Comparison of ENCODE assay signal across 14 cellular contexts in genomic region chr3:52798376-52798977, GRCh38. TPM values are rescaled to one million over a fixed set of nuclear protein-coding genes. Genes with fewer than 3 reads are reported as not detected.
"Had no signal": no experiment of that assay in that cellular context is flagged by ENCODE, and none has a peak within 500 bp of the region (broad histone marks: within the 10 kb centered on the region; RNA-seq: fewer than 3 reads in every experiment).

No MANE protein-coding gene starts in this region.

- H2AFZ ChIP-seq: parathyroid adenoma had no signal

- H3K79me2 ChIP-seq: parathyroid adenoma had no signal

- H3K36me3 ChIP-seq: breast epithelium, gastrocnemius medialis, heart right ventricle, uterus had no signal

- H3K27me3 ChIP-seq: breast epithelium, gastrocnemius medialis, heart right ventricle, uterus had no signal

- H3K4me1 ChIP-seq: breast epithelium, heart right ventricle, parathyroid adenoma, uterus had no signal

- H3K4me3 Mint-ChIP-seq: activated CD4-positive, alpha-beta memory T cell treated with anti-CD3 and anti-CD28 coated beads for 36 hours; activated naive CD8-positive, alpha-beta T cell; neural crest cell had no signal

- H3K27ac Mint-ChIP-seq: activated CD4-positive, alpha-beta memory T cell treated with anti-CD3 and anti-CD28 coated beads for 36 hours; activated naive CD8-positive, alpha-beta T cell had no signal

- H3K27me3 Mint-ChIP-seq: activated CD4-positive, alpha-beta memory T cell treated with anti-CD3 and anti-CD28 coated beads for 36 hours had no signal

- ATAC-seq: heart right ventricle had no signal

- DNase-seq: activated gamma-delta T cell, amygdala, gastrocnemius medialis, heart right ventricle, retina, T-helper 9 cell, uterus had no signal

- H3K36me3 Mint-ChIP-seq: activated CD4-positive, alpha-beta memory T cell treated with anti-CD3 and anti-CD28 coated beads for 36 hours; activated naive CD8-positive, alpha-beta T cell had no signal

- H3K9me3 Mint-ChIP-seq: activated CD4-positive, alpha-beta memory T cell treated with anti-CD3 and anti-CD28 coated beads for 36 hours; neural crest cell had no signal

- H3K27ac ChIP-seq: breast epithelium, gastrocnemius medialis, heart right ventricle, parathyroid adenoma, skin epidermis, uterus, VCaP had no signal

- H3K4me3 ChIP-seq: breast epithelium, gastrocnemius medialis, heart right ventricle, skin epidermis, uterus had no signal

- H3K9ac ChIP-seq: parathyroid adenoma had no signal

RNA-seq across cellular contexts. Expression of gene ITIH3, which starts 3.9 kb away (rescaled TPM):
- total RNA-seq: activated CD4-positive, alpha-beta memory T cell treated with anti-CD3 and anti-CD28 coated beads for 36 hours; neural crest cell had no signal

RNA-seq across cellular contexts. Expression of gene ITIH1, which starts 21.1 kb away (rescaled TPM):
- total RNA-seq: activated CD4-positive, alpha-beta memory T cell treated with anti-CD3 and anti-CD28 coated beads for 36 hours; heart right ventricle; neural crest cell had no signal
